In genomic region chr4:94917146-94917545, GRCh38 we compare ENCODE assay signal across 38 cellular contexts.
"Had no signal": no experiment of that assay in that cellular context is flagged by ENCODE, and none has a peak within 500 bp of the region (broad histone marks: within the 10 kb centered on the region; RNA-seq: fewer than 3 reads in every experiment).

No MANE protein-coding gene starts in this region.

- H3K4me3 Mint-ChIP-seq: activated naive CD4-positive, alpha-beta T cell treated with anti-CD3 and anti-CD28 coated beads for 36 hours; activated naive CD4-positive, alpha-beta T cell treated with anti-CD3 and anti-CD28 coated beads, Interleukin-2, amount 10 ng/mL, durations not matched to agents 7 days and 5 days; activated naive CD4-positive, alpha-beta T cell treated with anti-CD3 and anti-CD28 coated beads, Interleukin-2, amount 50 U/mL, for 24 hours; activated naive CD8-positive, alpha-beta T cell; activated naive CD8-positive, alpha-beta T cell treated with anti-CD3 and anti-CD28 coated beads for 36 hours; activated naive CD8-positive, alpha-beta T cell treated with anti-CD3 and anti-CD28 coated beads, Interleukin-2, amount 10 ng/mL, durations not matched to agents 7 days and 5 days; activated naive CD8-positive, alpha-beta T cell treated with anti-CD3 and anti-CD28 coated beads, Interleukin-2, amount 50 U/mL, for 24 hours; activated T-cell treated with anti-CD3 and anti-CD28 coated beads, Interleukin-2, amount 50 U/mL, for 24 hours; activated T-cell treated with anti-CD3 and anti-CD28 coated beads, Interleukin-2, amount 50 U/mL, for 4 hours; activated T-cell treated with anti-CD3 and anti-CD28 coated beads, Interleukin-2, amount 50 U/mL, for 72 hours; activated T-helper 1 cell treated with anti-CD3 and anti-CD28 coated beads, Interleukin-12 subunit alpha, Interleukin-12 subunit beta, Interleukin-2, Interleukin-4 antibody, amounts not matched to agents 30 ng/mL and 10 ng/mL and 1 ng/mL, durations not matched to agents 14 hours and 24 hours and 36 hours; activated T-helper 17 cell treated with anti-CD3 and anti-CD28 coated beads, Interleukin-2, amount 50 U/mL, for 72 hours; brain; central memory CD8-positive, alpha-beta T cell had no signal

- H3K9me3 ChIP-seq: body of pancreas had no signal

- H3K27ac ChIP-seq: adrenal gland, ascending aorta, body of pancreas, brain microvascular endothelial cell, breast epithelium, cardiac muscle cell had no signal

- H3K4me3 ChIP-seq: adrenal gland, ascending aorta, body of pancreas, breast epithelium, cardiac muscle cell had no signal

- H3K36me3 Mint-ChIP-seq: activated naive CD4-positive, alpha-beta T cell treated with anti-CD3 and anti-CD28 coated beads, Interleukin-2, amount 50 U/mL, for 24 hours; activated naive CD8-positive, alpha-beta T cell had no signal

- H3K4me1 ChIP-seq: adrenal gland, ascending aorta, body of pancreas, breast epithelium had no signal

- H3K36me3 ChIP-seq: adrenal gland, ascending aorta, brain microvascular endothelial cell, breast epithelium, cardiac muscle cell had no signal

- DNase-seq: activated effector memory CD4-positive, alpha-beta T cell treated with anti-CD3 and anti-CD28 coated beads, Interleukin-2, amount 50 U/mL, for 16 hours; activated effector memory CD4-positive, alpha-beta T cell treated with Interleukin-2 at 50 U/mL for 16 hours; activated gamma-delta T cell; activated gamma-delta T cell treated with Interleukin-2 at 50 U/mL for 16 hours; activated naive CD4-positive, alpha-beta T cell; activated naive CD4-positive, alpha-beta T cell treated with anti-CD3 and anti-CD28 coated beads for 36 hours; activated naive CD4-positive, alpha-beta T cell treated with anti-CD3 and anti-CD28 coated beads, Interleukin-2, amount 10 ng/mL, durations not matched to agents 7 days and 5 days; activated naive CD4-positive, alpha-beta T cell treated with anti-CD3 and anti-CD28 coated beads, Interleukin-2, amount 50 U/mL, for 16 hours; activated naive CD4-positive, alpha-beta T cell treated with Interleukin-2 at 50 U/mL for 16 hours; activated naive CD8-positive, alpha-beta T cell treated with anti-CD3 and anti-CD28 coated beads for 36 hours; activated naive CD8-positive, alpha-beta T cell treated with anti-CD3 and anti-CD28 coated beads, Interleukin-2, amount 10 ng/mL, durations not matched to agents 7 days and 5 days; activated naive CD8-positive, alpha-beta T cell treated with anti-CD3 and anti-CD28 coated beads, Interleukin-2, amount 50 U/mL, for 24 hours; activated T-cell treated with anti-CD3 and anti-CD28 coated beads for 4 hours; activated T-cell treated with anti-CD3 and anti-CD28 coated beads, Interleukin-2, amount 50 U/mL, for 1 hour; activated T-cell treated with anti-CD3 and anti-CD28 coated beads, Interleukin-2, amount 50 U/mL, for 24 hours; activated T-cell treated with anti-CD3 and anti-CD28 coated beads, Interleukin-2, amount 50 U/mL, for 4 hours; activated T-cell treated with anti-CD3 and anti-CD28 coated beads, Interleukin-2, amount 50 U/mL, for 48 hours; activated T-cell treated with anti-CD3 and anti-CD28 coated beads, Interleukin-2, amount 50 U/mL, for 72 hours; adrenal gland; amniotic stem cell; amygdala; anterior cingulate cortex; body of pancreas; brain microvascular endothelial cell; caudate nucleus; central memory CD4-positive, alpha-beta T cell; cerebellar nuclear complex had no signal

- H3K27me3 ChIP-seq: adrenal gland, ascending aorta, body of pancreas, brain microvascular endothelial cell, breast epithelium, cardiac muscle cell had no signal

- ATAC-seq: activated naive CD4-positive, alpha-beta T cell treated with anti-CD3 and anti-CD28 coated beads, Interleukin-2, amount 50 U/mL, for 72 hours; activated naive CD8-positive, alpha-beta T cell treated with anti-CD3 and anti-CD28 coated beads, Interleukin-2, amount 50 U/mL, for 24 hours; activated T-cell treated with anti-CD3 and anti-CD28 coated beads, Interleukin-2, amount 50 U/mL, for 4 hours; activated T-cell treated with anti-CD3 and anti-CD28 coated beads, Interleukin-2, amount 50 U/mL, for 72 hours; activated T-helper 17 cell treated with anti-CD3 and anti-CD28 coated beads, Interleukin-2, amount 50 U/mL, for 72 hours; body of pancreas had no signal

- H3K4me1 Mint-ChIP-seq: activated naive CD8-positive, alpha-beta T cell treated with anti-CD3 and anti-CD28 coated beads for 36 hours; activated T-helper 17 cell treated with anti-CD3 and anti-CD28 coated beads, Interleukin-2, amount 50 U/mL, for 72 hours; brain had no signal

- H3K27ac Mint-ChIP-seq: activated naive CD4-positive, alpha-beta T cell treated with anti-CD3 and anti-CD28 coated beads for 36 hours; activated naive CD4-positive, alpha-beta T cell treated with anti-CD3 and anti-CD28 coated beads, Interleukin-2, amount 10 ng/mL, durations not matched to agents 7 days and 5 days; activated naive CD4-positive, alpha-beta T cell treated with anti-CD3 and anti-CD28 coated beads, Interleukin-2, amount 50 U/mL, for 24 hours; activated naive CD4-positive, alpha-beta T cell treated with anti-CD3 and anti-CD28 coated beads, Interleukin-2, amount 50 U/mL, for 72 hours; activated naive CD8-positive, alpha-beta T cell; activated naive CD8-positive, alpha-beta T cell treated with anti-CD3 and anti-CD28 coated beads for 36 hours; activated naive CD8-positive, alpha-beta T cell treated with anti-CD3 and anti-CD28 coated beads, Interleukin-2, amount 10 ng/mL, durations not matched to agents 7 days and 5 days; activated naive CD8-positive, alpha-beta T cell treated with anti-CD3 and anti-CD28 coated beads, Interleukin-2, amount 50 U/mL, for 24 hours; activated T-cell treated with anti-CD3 and anti-CD28 coated beads, Interleukin-2, amount 50 U/mL, for 24 hours; activated T-cell treated with anti-CD3 and anti-CD28 coated beads, Interleukin-2, amount 50 U/mL, for 72 hours; activated T-helper 1 cell treated with anti-CD3 and anti-CD28 coated beads, Interleukin-12 subunit alpha, Interleukin-12 subunit beta, Interleukin-2, Interleukin-4 antibody, amounts not matched to agents 30 ng/mL and 10 ng/mL and 1 ng/mL, durations not matched to agents 14 hours and 24 hours and 36 hours; activated T-helper 17 cell treated with anti-CD3 and anti-CD28 coated beads, Interleukin-2, amount 50 U/mL, for 72 hours; activated T-helper 2 cell treated with anti-CD3 and anti-CD28 coated beads, Interferon-gamma antibody, Interleukin-2, Interleukin-4, amounts not matched to agents 10 μg/mL and 5 μg/mL and 100 μg/mL, durations not matched to agents 14 hours and 24 hours and 36 hours; brain had no signal

- H3K27me3 Mint-ChIP-seq: activated naive CD4-positive, alpha-beta T cell treated with anti-CD3 and anti-CD28 coated beads, Interleukin-2, amount 10 ng/mL, durations not matched to agents 7 days and 5 days; activated naive CD4-positive, alpha-beta T cell treated with anti-CD3 and anti-CD28 coated beads, Interleukin-2, amount 50 U/mL, for 24 hours; activated naive CD8-positive, alpha-beta T cell treated with anti-CD3 and anti-CD28 coated beads for 36 hours; activated naive CD8-positive, alpha-beta T cell treated with anti-CD3 and anti-CD28 coated beads, Interleukin-2, amount 10 ng/mL, durations not matched to agents 7 days and 5 days; activated naive CD8-positive, alpha-beta T cell treated with anti-CD3 and anti-CD28 coated beads, Interleukin-2, amount 50 U/mL, for 24 hours; activated T-cell treated with anti-CD3 and anti-CD28 coated beads, Interleukin-2, amount 50 U/mL, for 24 hours; activated T-helper 17 cell treated with anti-CD3 and anti-CD28 coated beads, Interleukin-2, amount 50 U/mL, for 72 hours; brain; central memory CD8-positive, alpha-beta T cell had no signal
